Comparison of ENCODE assay signal across 2 cellular contexts in the genomic region with DNA sequence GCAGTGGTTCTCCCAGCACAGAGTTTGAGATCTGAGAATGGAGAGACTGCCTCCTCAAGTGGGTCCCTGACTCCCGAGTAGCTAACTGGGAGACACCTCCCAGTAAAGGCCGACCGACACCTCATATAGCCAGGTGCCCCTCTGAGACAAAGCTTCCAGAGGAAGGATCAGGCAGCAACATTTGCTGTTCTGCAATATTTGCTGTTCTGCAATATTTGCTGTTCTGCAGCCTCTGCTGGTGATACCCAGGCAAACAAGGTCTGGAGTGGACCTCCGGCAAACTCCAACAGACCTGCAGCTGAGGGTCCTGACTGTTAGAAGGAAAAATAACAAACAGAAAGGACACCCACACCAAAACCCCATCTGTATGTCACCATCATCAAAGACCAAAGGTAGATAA.
A peak's percentile ranks its signal among the peaks of the same experiment; 100 is the strongest.
DNase-seq lines count a peak whose midpoint lies in the region; ATAC-seq and TF ChIP-seq lines count a peak whose summit lies in the region.
"Not testable (repeated sequence)": the region's sequence is repeated elsewhere in the genome, so short reads cannot be mapped to it uniquely, and the experiment has no call there.

No MANE protein-coding gene starts in this region.

- TF ChIP-seq CTCF in C4-2B (conservative IDR thresholded peaks at IDR 0.05), result not testable (repeated sequence)

- ATAC-seq in left lobe of liver, result peak; percentile 57

- DNase-seq in left lobe of liver (ENCODE audit: low spot score), result not testable (repeated sequence)

- peak overlapping the region; percentile 16 for H3K27ac ChIP-seq in C4-2B
